Comparison of ENCODE assay signal across 16 cellular contexts in the genomic region with DNA sequence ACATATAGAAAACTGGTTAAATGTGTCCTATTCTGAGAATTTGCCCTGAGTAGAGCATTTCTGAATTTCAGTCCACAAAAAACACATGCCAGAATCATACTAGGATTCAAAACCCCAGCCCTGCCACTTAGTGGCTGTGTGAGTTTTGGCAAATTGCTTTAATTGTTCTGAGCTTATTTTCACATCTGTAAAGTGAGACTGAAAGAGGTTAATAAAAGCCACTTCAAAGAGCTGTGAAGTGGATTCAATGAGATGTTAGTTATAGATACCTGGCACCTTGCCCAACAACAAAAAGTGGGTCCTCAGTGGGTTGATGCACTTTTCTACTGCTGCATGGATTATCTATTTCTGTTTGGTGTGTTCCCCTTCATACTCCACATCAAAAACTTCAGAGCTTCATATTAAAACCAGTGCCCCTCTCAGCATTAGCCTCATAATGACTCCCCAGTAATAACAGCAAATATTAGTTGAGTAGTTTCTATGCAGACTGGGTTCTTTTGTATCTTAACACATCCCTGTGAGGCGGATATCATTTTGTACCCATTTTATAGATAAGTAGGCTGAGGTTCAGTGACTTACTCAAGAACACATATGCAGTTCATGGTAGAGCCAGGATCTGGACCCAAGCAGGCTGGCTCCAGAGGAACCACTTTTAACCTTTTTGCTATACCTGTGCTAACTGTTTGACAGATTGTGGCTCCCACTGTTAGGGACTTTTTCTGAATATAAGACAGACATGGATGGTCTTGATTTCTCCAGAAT. TPM values are rescaled to one million over a fixed set of nuclear protein-coding genes. Genes with fewer than 3 reads are reported as not detected.
DNase-seq lines count a peak whose midpoint lies in the region; ATAC-seq, FAIRE-seq and TF ChIP-seq lines count a peak whose summit lies in the region.
"Had no signal": no experiment of that assay in that cellular context is flagged by ENCODE, and none has a peak within 500 bp of the region (broad histone marks: within the 10 kb centered on the region; RNA-seq: fewer than 3 reads in every experiment).

No MANE protein-coding gene starts in this region.

- H3K36me3 Mint-ChIP-seq in IgD-negative memory B cell, result no peaks in the 10 kb centered on the region
- H3K36me3 Mint-ChIP-seq: type B pancreatic cell had no signal

- no TSS peak for BruUV-seq in K562 (replicated peaks; lab: Mats Ljungman, UMichigan)

- H3K4me1 Mint-ChIP-seq in IgD-negative memory B cell, result peaks cover 30 to 39% (median 31%) of the 10 kb centered on the region in 3 donors

- H2AFZ ChIP-seq in K562 (ENCODE audit: low read depth, low read length), result no peak overlapping the region

- peak overlapping the region in 2 of 3 donors; percentile 43 to 80 for H3K27ac Mint-ChIP-seq in IgD-negative memory B cell
- H3K27ac Mint-ChIP-seq: progenitor cell of endocrine pancreas, type B pancreatic cell had no signal

- H3K4me1 ChIP-seq in K562 (replicated peaks in 1 of 2; ENCODE audit: control insufficient read depth in 2 of 2, insufficient read depth in 2 of 2, low read length in 2 of 2) (peaks cover 9 to 25% of the 10 kb centered on the region in 2 experiments), upper lobe of right lung (peaks cover 20% of the 10 kb centered on the region)
- H3K4me1 ChIP-seq: HAP-1 had no signal

- 16% methylated on average over 1 of the region's 1 CpG for WGBS in K562 (ENCODE audit: insufficient coverage, low coverage, missing lambda C conversion rate)

- H3K27ac ChIP-seq in K562 (ENCODE audit: extremely low read depth, low read depth, low read length) (no peak overlapping the region), upper lobe of right lung (no peak overlapping the region)

- ATAC-seq in K562 (no peak), GM21526 (IDR thresholded peaks at IDR 0.05; ENCODE audit: low FRiP score, unreplicated experiment) (no peak), upper lobe of right lung (no peak), HG02852 (IDR thresholded peaks at IDR 0.05; ENCODE audit: unreplicated experiment) (no peak)
- ATAC-seq: lower lobe of right lung, Panc1 had no signal

- POLR2A ChIA-PET in K562 (lab: Yijun Ruan, JAX), result interaction anchor here (1.2 to 4.7 kb wide), 3 partner anchors 10 to 15 kb away, joined by 3 to 23 read pairs (median 3); partner anchors contain the start of genes ADORA3 and TMIGD3

- H3K9ac ChIP-seq in K562 (ENCODE audit: insufficient read depth in 1 of 2, low read depth in 2 of 2, low read length in 2 of 2), result no peak overlapping the region

- no peak for TF ChIP-seq POLR2A in K562 (conservative IDR thresholded peaks at IDR 0.05)

- H3K9me1 ChIP-seq in K562 (ENCODE audit: control insufficient read depth, insufficient read depth, low read length), result peaks cover 3% of the 10 kb centered on the region

- H3K27me3 ChIP-seq in K562 (ENCODE audit: control insufficient read depth in 2 of 2, insufficient read depth in 2 of 2, low read length in 2 of 2), result 0 out of 5 replicates have a peak, but pooled peaks cover 2 to 3% of the 10 kb centered on the region in 2 experiments
- H3K27me3 ChIP-seq in upper lobe of right lung, result no peaks in the 10 kb centered on the region

- no peaks in the 10 kb centered on the region for H3K27me3 Mint-ChIP-seq in IgD-negative memory B cell
- H3K27me3 Mint-ChIP-seq: progenitor cell of endocrine pancreas, type B pancreatic cell had no signal

- DNase-seq in DMS53 (lab: John Stamatoyannopoulos, UW) (peak; percentile 42), DMS53 treated with DMSO at 0.1 percent for 48 hours (lab: John Stamatoyannopoulos, UW; ENCODE audit: unreplicated experiment) (no peak), NCI-H774 (lab: John Stamatoyannopoulos, UW) (peak; percentile 18), K562 (ENCODE audit: extremely low read depth in 1 of 4, low spot score in 3 of 4) (no peak), upper lobe of right lung (no peak)
- DNase-seq: head of caudate nucleus, KG1, lower lobe of right lung had no signal

- in situ Hi-C loops in K562 (cut with MboI), result no loop called here

- H3K4me3 Mint-ChIP-seq in IgD-negative memory B cell, result peak overlapping the region in 2 of 4 donors; percentile 76 to 96
- H3K4me3 Mint-ChIP-seq: type B pancreatic cell had no signal

- H4K20me1 ChIP-seq in K562 (replicated peaks; ENCODE audit: control insufficient read depth, insufficient read depth, low read length), result no peaks in the 10 kb centered on the region

- TF ChIP-seq CTCF in K562 (IDR thresholded peaks at IDR 0.05 in 2 of 3, conservative IDR thresholded peaks at IDR 0.05 in 1 of 3; ENCODE audit: insufficient read depth in 2 of 3, low read depth in 1 of 3, low read length in 3 of 3) (no peak), upper lobe of right lung (IDR thresholded peaks at IDR 0.05) (no peak)

- CTCF ChIA-PET in K562 (lab: Yijun Ruan, JAX; ENCODE audit: low intra/inter-chr PET ratio), result no interaction called here

- no peak overlapping the region for H3K4me2 ChIP-seq in K562 (ENCODE audit: insufficient read depth, low read length)

- H3K4me3 ChIP-seq in K562 (no peak overlapping the region), upper lobe of right lung (no peak overlapping the region)
- H3K4me3 ChIP-seq: HAP-1, lower lobe of right lung had no signal

- TF ChIP-seq RAD21 in K562 (CRISPR knock-in tag; conservative IDR thresholded peaks at IDR 0.05 in 1 of 2, IDR thresholded peaks at IDR 0.05 in 1 of 2), result no peak

- intact Hi-C loops in K562 (cut with micrococcal nuclease) (no loop called here), upper lobe of right lung (cut with DNase I) (no loop called here)

- FAIRE-seq in K562 (lab: Jason Lieb, UNC), result no peak
- FAIRE-seq: A204.1 had no signal

- no peak for TF ChIP-seq EP300 in K562 (IDR thresholded peaks at IDR 0.05; ENCODE audit: low read length)

- H3K9me3 Mint-ChIP-seq in IgD-negative memory B cell, result no peaks in the 10 kb centered on the region
- H3K9me3 Mint-ChIP-seq: type B pancreatic cell had no signal

- H3K9me3 ChIP-seq in K562 (replicated peaks; ENCODE audit: control insufficient read depth, insufficient read depth, low read depth, low read length) (no peaks in the 10 kb centered on the region), upper lobe of right lung (no peaks in the 10 kb centered on the region)
- H3K9me3 ChIP-seq: HAP-1, lower lobe of right lung had no signal

- no peaks in the 10 kb centered on the region for H3K79me2 ChIP-seq in K562 (ENCODE audit: control insufficient read depth, insufficient read depth, low read length)

- H3K36me3 ChIP-seq in K562 (ENCODE audit: control insufficient read depth, insufficient read depth, low read length), result no peaks in the 10 kb centered on the region
- no peaks in the 10 kb centered on the region for H3K36me3 ChIP-seq in upper lobe of right lung
- H3K36me3 ChIP-seq: HAP-1, lower lobe of right lung had no signal

RNA-seq across cellular contexts. Expression of gene ADORA3, which starts 14.2 kb away (rescaled TPM):
- 0.44 TPM for polyA plus RNA-seq in IgD-negative memory B cell
- total RNA-seq in K562 (2011; cell fraction: chromatin; rRNA removed; ENCODE audit: low replicate concordance), result not detected in 2 replicates
- not detected in 2 replicates for total RNA-seq in K562 (2011; cell fraction: nucleolus; rRNA removed)
- not detected in 2 replicates for total RNA-seq in K562 (2011; cell fraction: nucleoplasm; rRNA removed)
- 0.08 TPM in 1 of 2 replicates, not detected in the other for total RNA-seq in K562 (2014; rRNA removed)
- 0.26 TPM in 1 of 2 replicates, not detected in the other for total RNA-seq in K562 (2014; rRNA removed; fragmentation: Illumina TruSeq; extraction: Trizol)
- total RNA-seq in K562 (2015; rRNA removed; fragmentation: Illumina TruSeq; extraction: Trizol), result 0.19 and 0.33 TPM in 2 replicates
- total RNA-seq in K562 (2021), result not detected in 2 replicates
- polyA plus RNA-seq in K562 (2011; rRNA removed), result 0.13 and 0.19 TPM in 2 replicates
- 0.04 and 0.09 TPM in 2 replicates for polyA plus RNA-seq in K562 (2011; cell fraction: cytosol; rRNA removed)
- 0.18 TPM in 1 of 2 replicates, not detected in the other for polyA plus RNA-seq in K562 (2011; cell fraction: nucleus; rRNA removed)
- polyA plus RNA-seq in K562 (2012), result 0.43 and 0.48 TPM in 2 replicates
- 0.12 TPM in 2 replicates for polyA plus RNA-seq in K562 (2014; fragmentation: Illumina TruSeq; extraction: Trizol)
- under 1 TPM; 0.20 to 0.35 TPM for polyA plus RNA-seq in K562 (2014; fragmentation: Nextera tagmentation; extraction: Ambion mirVana)
- polyA plus RNA-seq in K562 (2014; rRNA removed), result 0.09 TPM in 1 of 2 replicates, not detected in the other
- 0.35 TPM in 1 of 2 replicates, not detected in the other for polyA minus RNA-seq in K562 (2011; rRNA and poly(A)+ RNA removed)
- polyA minus RNA-seq in K562 (2011; cell fraction: cytosol; rRNA and poly(A)+ RNA removed), result not detected in 2 replicates
- polyA minus RNA-seq in K562 (2011; cell fraction: nucleus; rRNA and poly(A)+ RNA removed), result not detected in 2 replicates
- total RNA-seq in upper lobe of right lung, result 9.3 TPM
- total RNA-seq: progenitor cell of endocrine pancreas had no signal

RNA-seq across cellular contexts. Expression of gene TMIGD3, which starts 14.2 kb away (rescaled TPM):
- polyA plus RNA-seq in IgD-negative memory B cell (not detected), K562 (2011; rRNA removed) (not detected in 2 replicates), K562 (2014; fragmentation: Illumina TruSeq; extraction: Trizol) (not detected in 2 replicates), K562 (2014; fragmentation: Nextera tagmentation; extraction: Ambion mirVana) (under 1 TPM in 1 of 2 experiments, not detected in 1; 0.11 TPM), K562 (2014; rRNA removed) (not detected in 2 replicates)
- total RNA-seq in K562 (2011; cell fraction: chromatin; rRNA removed; ENCODE audit: low replicate concordance), result not detected in 2 replicates
- not detected in 2 replicates for total RNA-seq in K562 (2011; cell fraction: nucleolus; rRNA removed)
- not detected in 2 replicates for total RNA-seq in K562 (2011; cell fraction: nucleoplasm; rRNA removed)
- total RNA-seq in K562 (2014; rRNA removed) (not detected in 2 replicates), K562 (2014; rRNA removed; fragmentation: Illumina TruSeq; extraction: Trizol) (not detected in 2 replicates), K562 (2015; rRNA removed; fragmentation: Illumina TruSeq; extraction: Trizol) (0.11 TPM in 1 of 2 replicates, not detected in the other), K562 (2021) (0.13 TPM in 1 of 2 replicates, not detected in the other), upper lobe of right lung (5.1 TPM)
- polyA plus RNA-seq in K562 (2011; cell fraction: cytosol; rRNA removed), result not detected in 2 replicates
- not detected in 2 replicates for polyA plus RNA-seq in K562 (2011; cell fraction: nucleus; rRNA removed)
- not detected in 2 replicates for polyA plus RNA-seq in K562 (2012)
- not detected in 2 replicates for polyA minus RNA-seq in K562 (2011; rRNA and poly(A)+ RNA removed)
- not detected in 2 replicates for polyA minus RNA-seq in K562 (2011; cell fraction: cytosol; rRNA and poly(A)+ RNA removed)
- not detected in 2 replicates for polyA minus RNA-seq in K562 (2011; cell fraction: nucleus; rRNA and poly(A)+ RNA removed)
- total RNA-seq: progenitor cell of endocrine pancreas had no signal

RNA-seq across cellular contexts. Expression of gene C1orf162, which starts 43.9 kb away (rescaled TPM):
- polyA plus RNA-seq in IgD-negative memory B cell (120 TPM), K562 (2011; rRNA removed) (2.7 and 4.2 TPM in 2 replicates), K562 (2014; fragmentation: Illumina TruSeq; extraction: Trizol) (1.7 and 1.9 TPM in 2 replicates), K562 (2014; fragmentation: Nextera tagmentation; extraction: Ambion mirVana) (under 1 TPM; 0.48 to 0.76 TPM), K562 (2014; rRNA removed) (1.3 and 1.8 TPM in 2 replicates)
- total RNA-seq in K562 (2011; cell fraction: chromatin; rRNA removed; ENCODE audit: low replicate concordance), result 2.9 and 9.0 TPM in 2 replicates
- 1.2 and 3.2 TPM in 2 replicates for total RNA-seq in K562 (2011; cell fraction: nucleolus; rRNA removed)
- 4.1 and 4.7 TPM in 2 replicates for total RNA-seq in K562 (2011; cell fraction: nucleoplasm; rRNA removed)
- total RNA-seq in K562 (2014; rRNA removed) (0.45 and 0.65 TPM in 2 replicates), K562 (2014; rRNA removed; fragmentation: Illumina TruSeq; extraction: Trizol) (0.99 and 1.1 TPM in 2 replicates), K562 (2015; rRNA removed; fragmentation: Illumina TruSeq; extraction: Trizol) (0.90 and 1.3 TPM in 2 replicates), K562 (2021) (0.72 and 1.2 TPM in 2 replicates), upper lobe of right lung (79.3 TPM)
- polyA plus RNA-seq in K562 (2011; cell fraction: cytosol; rRNA removed), result 0.91 and 2.6 TPM in 2 replicates
- 14.7 and 27.0 TPM in 2 replicates for polyA plus RNA-seq in K562 (2011; cell fraction: nucleus; rRNA removed)
- polyA plus RNA-seq in K562 (2012), result 0.95 and 2.6 TPM in 2 replicates
- polyA minus RNA-seq in K562 (2011; rRNA and poly(A)+ RNA removed), result 1.2 and 3.8 TPM in 2 replicates
- 1.0 TPM in 1 of 2 replicates, not detected in the other for polyA minus RNA-seq in K562 (2011; cell fraction: cytosol; rRNA and poly(A)+ RNA removed)
- 2.3 and 4.9 TPM in 2 replicates for polyA minus RNA-seq in K562 (2011; cell fraction: nucleus; rRNA and poly(A)+ RNA removed)

Comparison
In these comparisons a context has a peak if more than half of its experiments do, and no peak if none do; other contexts are left out.
1. DNase-seq: peak in DMS53 (single experiment) and NCI-H774 (single experiment); none in DMS53 treated with DMSO at 0.1 percent for 48 hours (single experiment), K562 (0 of 4) and upper lobe of right lung (single experiment).